Comparison of ENCODE assay signal across 34 cellular contexts in genomic region chr7:98683514-98683913, GRCh38.
"Had no signal": no experiment of that assay in that cellular context is flagged by ENCODE, and none has a peak within 500 bp of the region (broad histone marks: within the 10 kb centered on the region; RNA-seq: fewer than 3 reads in every experiment).

No MANE protein-coding gene starts in this region.

- H3K27me3 ChIP-seq: MG63 had no signal

- DNase-seq: Karpas-422, Kasumi-1, MG63, MM.1S, MV-4-11, NCI-H1048, NCI-H1092, NCI-H1092 treated with DMSO at 0.1 percent for 48 hours, NCI-H1105, NCI-H1105 treated with DMSO at 0.1 percent for 48 hours, NCI-H1417, NCI-H1417 treated with DMSO at 0.1 percent for 48 hours, NCI-H1436, NCI-H1436 treated with DMSO at 0.1 percent for 48 hours, NCI-H146, NCI-H1694, NCI-H1694 treated with DMSO at 0.1 percent for 48 hours, NCI-H187, NCI-H187 treated with DMSO at 0.1 percent for 48 hours, NCI-H1930, NCI-H2029, NCI-H2029 treated with DMSO at 0.1 percent for 48 hours, NCI-H2081, NCI-H2081 treated with DMSO at 0.1 percent for 48 hours, NCI-H2107, NCI-H2171, NCI-H2171 treated with DMSO at 0.1 percent for 48 hours, NCI-H2227 treated with DMSO at 0.1 percent for 48 hours, NCI-H226, NCI-H345, NCI-H446, NCI-H446 treated with DMSO at 0.1 percent for 48 hours, NCI-H510A, NCI-H510A treated with DMSO at 0.1 percent for 48 hours had no signal

- H3K9me3 ChIP-seq: MG63 had no signal

- H3K36me3 ChIP-seq: MG63 had no signal

- H3K4me3 ChIP-seq: MG63 had no signal
